ENCODE assay signal across 6 cellular contexts in genomic region chr1:121200232-121200631, GRCh38. TPM values are rescaled to one million over a fixed set of nuclear protein-coding genes. Genes with fewer than 3 reads are reported as not detected.
A peak's percentile ranks its signal among the peaks of the same experiment; 100 is the strongest.
DNase-seq lines count a peak whose midpoint lies in the region; ATAC-seq, FAIRE-seq and TF ChIP-seq lines count a peak whose summit lies in the region.
"Not testable (repeated sequence)": the region's sequence is repeated elsewhere in the genome, so short reads cannot be mapped to it uniquely, and the experiment has no call there.

No MANE protein-coding gene starts in this region.

- H3K36me3 Mint-ChIP-seq in naive B cell: not testable (repeated sequence)

- not testable (repeated sequence) for H3K9ac ChIP-seq in K562 (ENCODE audit: insufficient read depth in 1 of 2, low read depth in 2 of 2, low read length in 2 of 2)

- FAIRE-seq in K562 (lab: Jason Lieb, UNC): not testable (repeated sequence)

- not testable (repeated sequence) for H3K4me1 Mint-ChIP-seq in naive B cell

- H3K4me1 ChIP-seq in K562 (replicated peaks in 1 of 2; ENCODE audit: control insufficient read depth in 2 of 2, insufficient read depth in 2 of 2, low read length in 2 of 2); lower lobe of right lung; upper lobe of right lung: not testable (repeated sequence)

- not testable (repeated sequence) for H3K27me3 ChIP-seq in K562 (ENCODE audit: control insufficient read depth in 2 of 2, insufficient read depth in 2 of 2, low read length in 2 of 2); lower lobe of right lung (ENCODE audit: low read depth); upper lobe of right lung

- CTCF ChIA-PET in K562 (lab: Yijun Ruan, JAX; ENCODE audit: low intra/inter-chr PET ratio): not testable (repeated sequence)

- not testable (repeated sequence) for TF ChIP-seq EP300 in K562 (IDR thresholded peaks at IDR 0.05; ENCODE audit: low read length)

- H3K36me3 ChIP-seq in K562 (ENCODE audit: control insufficient read depth, insufficient read depth, low read length); lower lobe of right lung; upper lobe of right lung: not testable (repeated sequence)

- H3K4me3 ChIP-seq in K562, lower lobe of right lung, upper lobe of right lung: not testable (repeated sequence)

- TF ChIP-seq POLR2A in K562 (conservative IDR thresholded peaks at IDR 0.05): not testable (repeated sequence)

- TF ChIP-seq RAD21 in K562 (CRISPR knock-in tag; conservative IDR thresholded peaks at IDR 0.05 in 1 of 2, IDR thresholded peaks at IDR 0.05 in 1 of 2): not testable (repeated sequence)

- ATAC-seq in K562 (peak; percentile 70), left ventricle myocardium superior (peak; percentile 42), lower lobe of right lung (peak; percentile 38 to 67), naive B cell (ENCODE audit: low read depth in 2 of 2) (peak; percentile 73 to 75), sciatic nerve (peak; percentile 68), upper lobe of right lung (peak; percentile 80)

- in situ Hi-C loops in K562 (cut with MboI): not testable (repeated sequence)

- H2AFZ ChIP-seq in K562 (ENCODE audit: low read depth, low read length): not testable (repeated sequence)

- POLR2A ChIA-PET in K562 (lab: Yijun Ruan, JAX): not testable (repeated sequence)

- intact Hi-C loops in K562 (cut with micrococcal nuclease); left ventricle myocardium superior (cut with micrococcal nuclease); lower lobe of right lung (cut with DNase I); sciatic nerve (cut with DNase I); upper lobe of right lung (cut with DNase I): not testable (repeated sequence)

- not testable (repeated sequence) for H3K27me3 Mint-ChIP-seq in naive B cell

- H3K9me3 Mint-ChIP-seq in naive B cell: not testable (repeated sequence)

- not testable (repeated sequence) for DNase-seq in K562 (ENCODE audit: extremely low read depth in 1 of 4, low spot score in 3 of 4); left ventricle myocardium superior; lower lobe of right lung; naive B cell; sciatic nerve (ENCODE audit: low spot score); upper lobe of right lung

- H3K79me2 ChIP-seq in K562 (ENCODE audit: control insufficient read depth, insufficient read depth, low read length): not testable (repeated sequence)

- H3K9me3 ChIP-seq in K562 (replicated peaks; ENCODE audit: control insufficient read depth, insufficient read depth, low read depth, low read length); lower lobe of right lung; upper lobe of right lung: not testable (repeated sequence)

- not testable (repeated sequence) for H3K9me1 ChIP-seq in K562 (ENCODE audit: control insufficient read depth, insufficient read depth, low read length)

- not testable (repeated sequence) for H3K4me3 Mint-ChIP-seq in naive B cell

- not testable (repeated sequence) for H3K27ac ChIP-seq in K562 (ENCODE audit: extremely low read depth, low read depth, low read length); lower lobe of right lung; upper lobe of right lung

- no CpG with 5 or more reads among the region's 1 CpG for WGBS in K562 (ENCODE audit: insufficient coverage, low coverage, missing lambda C conversion rate)

- H3K4me2 ChIP-seq in K562 (ENCODE audit: insufficient read depth, low read length): not testable (repeated sequence)

- not testable (repeated sequence) for TF ChIP-seq CTCF in K562 (IDR thresholded peaks at IDR 0.05 in 2 of 3, conservative IDR thresholded peaks at IDR 0.05 in 1 of 3; ENCODE audit: insufficient read depth in 2 of 3, low read depth in 1 of 3, low read length in 3 of 3); lower lobe of right lung (IDR thresholded peaks at IDR 0.05); upper lobe of right lung (IDR thresholded peaks at IDR 0.05)

- H3K27ac Mint-ChIP-seq in naive B cell: not testable (repeated sequence)

- H4K20me1 ChIP-seq in K562 (replicated peaks; ENCODE audit: control insufficient read depth, insufficient read depth, low read length): not testable (repeated sequence)

- not testable (repeated sequence) for BruUV-seq in K562 (replicated peaks; lab: Mats Ljungman, UMichigan)

RNA-seq across cellular contexts. Expression of gene SRGAP2C, which starts 15.5 kb away (rescaled TPM):
- total RNA-seq in K562 (2011; cell fraction: chromatin; rRNA removed; ENCODE audit: low replicate concordance): 11.1 and 23.4 TPM in 2 replicates
- total RNA-seq in K562 (2011; cell fraction: nucleolus; rRNA removed): 9.5 and 11.6 TPM in 2 replicates
- total RNA-seq in K562 (2011; cell fraction: nucleoplasm; rRNA removed): 17.5 and 23.4 TPM in 2 replicates
- 7.7 and 12.3 TPM in 2 replicates for total RNA-seq in K562 (2014; rRNA removed)
- total RNA-seq in K562 (2014; rRNA removed; fragmentation: Illumina TruSeq; extraction: Trizol): 10.1 and 11.6 TPM in 2 replicates
- 7.9 and 8.7 TPM in 2 replicates for total RNA-seq in K562 (2015; rRNA removed; fragmentation: Illumina TruSeq; extraction: Trizol)
- total RNA-seq in K562 (2021): 21.1 and 21.9 TPM in 2 replicates
- polyA plus RNA-seq in K562 (2011; rRNA removed): 8.8 and 9.3 TPM in 2 replicates
- polyA plus RNA-seq in K562 (2011; cell fraction: cytosol; rRNA removed): 3.9 and 6.6 TPM in 2 replicates
- polyA plus RNA-seq in K562 (2011; cell fraction: nucleus; rRNA removed): 7.4 and 7.6 TPM in 2 replicates
- 5.0 and 7.5 TPM in 2 replicates for polyA plus RNA-seq in K562 (2012)
- polyA plus RNA-seq in K562 (2014; fragmentation: Illumina TruSeq; extraction: Trizol): 6.4 and 7.4 TPM in 2 replicates
- polyA plus RNA-seq in K562 (2014; fragmentation: Nextera tagmentation; extraction: Ambion mirVana): 1 to 10 TPM; 5.1 to 6.6 TPM
- 5.0 and 5.9 TPM in 2 replicates for polyA plus RNA-seq in K562 (2014; rRNA removed)
- polyA minus RNA-seq in K562 (2011; rRNA and poly(A)+ RNA removed): 22.8 and 24.9 TPM in 2 replicates
- polyA minus RNA-seq in K562 (2011; cell fraction: cytosol; rRNA and poly(A)+ RNA removed): 12.6 and 16.4 TPM in 2 replicates
- polyA minus RNA-seq in K562 (2011; cell fraction: nucleus; rRNA and poly(A)+ RNA removed): 11.8 and 12.4 TPM in 2 replicates
- 11.4 TPM for total RNA-seq in left ventricle myocardium superior
- total RNA-seq in lower lobe of right lung: 33.9 TPM
- 1 to 10 TPM; 1.3 to 2.7 (median 2.0) TPM for polyA plus RNA-seq in naive B cell (ENCODE audit: low read depth in 6 of 6)
- 69.9 TPM for total RNA-seq in sciatic nerve
- 36.0 TPM for total RNA-seq in upper lobe of right lung

RNA-seq across cellular contexts. Expression of gene FAM72B, which starts 16.1 kb away (rescaled TPM):
- total RNA-seq in K562 (2011; cell fraction: chromatin; rRNA removed; ENCODE audit: low replicate concordance): 19.4 and 39.9 TPM in 2 replicates
- 19.5 and 22.2 TPM in 2 replicates for total RNA-seq in K562 (2011; cell fraction: nucleolus; rRNA removed)
- 56.9 and 85.5 TPM in 2 replicates for total RNA-seq in K562 (2011; cell fraction: nucleoplasm; rRNA removed)
- total RNA-seq in K562 (2014; rRNA removed) (20.8 and 23.4 TPM in 2 replicates), K562 (2014; rRNA removed; fragmentation: Illumina TruSeq; extraction: Trizol) (33.1 and 38.1 TPM in 2 replicates), K562 (2015; rRNA removed; fragmentation: Illumina TruSeq; extraction: Trizol) (30.0 and 32.2 TPM in 2 replicates), K562 (2021) (21.9 and 26.1 TPM in 2 replicates), left ventricle myocardium superior (0.67 TPM), lower lobe of right lung (0.83 TPM), sciatic nerve (0.89 TPM), upper lobe of right lung (0.55 TPM)
- polyA plus RNA-seq in K562 (2011; rRNA removed) (47.6 and 52.3 TPM in 2 replicates), K562 (2014; fragmentation: Illumina TruSeq; extraction: Trizol) (43.3 and 61.7 TPM in 2 replicates), K562 (2014; fragmentation: Nextera tagmentation; extraction: Ambion mirVana) (10 to 100 TPM; 11.8 to 13.4 TPM), K562 (2014; rRNA removed) (31.5 and 36.7 TPM in 2 replicates), naive B cell (ENCODE audit: low read depth in 6 of 6) (1 to 10 TPM in 1 of 6 donors, not detected in 5; 1.5 TPM)
- polyA plus RNA-seq in K562 (2011; cell fraction: cytosol; rRNA removed): 15.7 and 26.6 TPM in 2 replicates
- 22.6 and 31.2 TPM in 2 replicates for polyA plus RNA-seq in K562 (2011; cell fraction: nucleus; rRNA removed)
- polyA plus RNA-seq in K562 (2012): 24.1 and 28.2 TPM in 2 replicates
- 61.9 and 70.9 TPM in 2 replicates for polyA minus RNA-seq in K562 (2011; rRNA and poly(A)+ RNA removed)
- 19.7 and 20.0 TPM in 2 replicates for polyA minus RNA-seq in K562 (2011; cell fraction: cytosol; rRNA and poly(A)+ RNA removed)
- 15.6 and 33.1 TPM in 2 replicates for polyA minus RNA-seq in K562 (2011; cell fraction: nucleus; rRNA and poly(A)+ RNA removed)

Comparison
In these comparisons a context has a peak if more than half of its experiments do, and no peak if none do; other contexts are left out.
1. RNA of gene FAM72B, which starts 16.1 kb away (total RNA-seq): 19.4 to 85.5 TPM in K562; 0.89 TPM in sciatic nerve (single experiment), 0.83 TPM in lower lobe of right lung (single experiment), 0.67 TPM in left ventricle myocardium superior (single experiment) and 0.55 TPM in upper lobe of right lung (single experiment); every median in the first group is over 10 times any median in the second.
2. Peak in every context shown above with its lines, with median percentiles within 50 percentile points of each other: ATAC-seq.